In the genomic region with DNA sequence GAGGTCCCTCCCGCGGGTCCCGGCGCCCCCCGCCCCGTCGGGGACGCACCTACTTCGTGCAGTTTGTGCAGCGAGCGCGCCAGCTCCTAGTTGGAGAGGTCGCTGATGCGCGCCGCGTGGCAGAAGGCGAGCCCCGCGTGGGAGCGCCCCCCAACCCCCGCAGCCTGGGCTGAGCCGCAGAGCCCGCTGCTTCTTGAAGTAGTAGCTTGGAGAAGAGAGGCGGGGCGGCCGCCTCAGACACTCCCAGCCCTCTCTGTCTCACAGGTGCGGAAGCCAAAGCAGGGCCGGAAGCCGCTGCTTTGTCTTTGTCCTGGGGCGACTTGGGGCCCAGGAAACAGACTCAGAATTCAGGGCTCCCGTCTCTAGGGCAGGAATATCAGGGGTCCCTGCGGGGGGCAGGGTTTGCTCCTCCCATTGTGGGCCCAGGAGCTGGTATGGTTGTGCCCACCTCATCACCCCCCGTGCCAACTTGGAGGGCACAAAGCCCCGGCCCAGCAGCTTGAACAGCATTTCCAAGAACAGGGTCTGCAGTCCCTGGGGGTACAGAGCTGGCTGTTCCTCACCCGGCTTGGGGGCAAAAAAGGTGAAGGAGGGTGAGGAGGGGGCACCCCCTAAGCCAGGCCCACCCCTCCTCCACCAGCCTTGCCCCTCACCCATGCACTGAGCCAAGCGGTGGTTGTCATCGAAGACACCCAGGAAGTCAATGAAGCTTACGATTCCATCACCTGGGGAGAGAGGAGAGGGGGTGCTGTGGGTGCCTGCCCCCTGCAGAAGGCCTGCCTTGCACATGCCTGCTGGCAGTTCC, we compare ENCODE assay signal across 8 cellular contexts.
DNase-seq lines count a peak whose midpoint lies in the region; ATAC-seq and TF ChIP-seq lines count a peak whose summit lies in the region.

No MANE protein-coding gene starts in this region.

- peak overlapping the region; percentile 94 for H3K4me2 ChIP-seq in parathyroid adenoma (ENCODE audit: low read length)

- peak overlapping the region; percentile 75 for H3K27ac ChIP-seq in parathyroid adenoma

- H3K4me3 ChIP-seq in fibroblast of pulmonary artery (replicated peaks; ENCODE audit: low read depth, low read length) (peak overlapping the region; percentile 57), parathyroid adenoma (ENCODE audit: low read depth, low read length) (peak overlapping the region; percentile 83)

- DNase-seq in NCI-H2227 treated with DMSO at 0.1 percent for 48 hours (lab: John Stamatoyannopoulos, UW) (peak; percentile 59), fibroblast of pulmonary artery (ENCODE audit: low read depth) (no peak), globus pallidus (ENCODE audit: low spot score) (no peak), HCEC 1CT (no peak)
- peak; percentile 84 for DNase-seq in activated T-cell treated with anti-CD3 and anti-CD28 coated beads, Interleukin-2, amount 50 U/mL, for 1 hour

- no peaks in the 10 kb centered on the region for H3K79me2 ChIP-seq in parathyroid adenoma

- no peak for TF ChIP-seq CTCF in fibroblast of pulmonary artery (IDR thresholded peaks at IDR 0.05; ENCODE audit: low read length, missing control alignments)
- TF ChIP-seq CTCF in parathyroid adenoma (IDR thresholded peaks at IDR 0.05): no peak

- peaks cover 8% of the 10 kb centered on the region for H3K4me1 ChIP-seq in parathyroid adenoma

- no peak overlapping the region for H3K9ac ChIP-seq in parathyroid adenoma

- no peaks in the 10 kb centered on the region for H3K27me3 ChIP-seq in parathyroid adenoma (ENCODE audit: control insufficient read depth, insufficient read depth, low read length)

- no peaks in the 10 kb centered on the region for H3K36me3 ChIP-seq in parathyroid adenoma (ENCODE audit: control insufficient read depth, insufficient read depth, low read length)

- ATAC-seq in GM18511 (IDR thresholded peaks at IDR 0.05; ENCODE audit: unreplicated experiment) (peak; percentile 73), HG02798 (IDR thresholded peaks at IDR 0.05; ENCODE audit: poor library complexity, unreplicated experiment) (peak; percentile 49)

- H2AFZ ChIP-seq in parathyroid adenoma: peak overlapping the region; percentile 86

- no peaks in the 10 kb centered on the region for H3K9me3 ChIP-seq in parathyroid adenoma (ENCODE audit: control insufficient read depth, low read length)

Comparison
In these comparisons a context has a peak if more than half of its experiments do, and no peak if none do; other contexts are left out.
1. DNase-seq: peak in NCI-H2227 treated with DMSO at 0.1 percent for 48 hours (single experiment) and activated T-cell treated with anti-CD3 and anti-CD28 coated beads, Interleukin-2, amount 50 U/mL, for 1 hour (single experiment); none in fibroblast of pulmonary artery (single experiment), globus pallidus (single experiment) and HCEC 1CT (single experiment).